25 cellular contexts compared by ENCODE assay signal in genomic region chr16:26952411-26952810, GRCh38.
"Had no signal": no experiment of that assay in that cellular context is flagged by ENCODE, and none has a peak within 500 bp of the region (broad histone marks: within the 10 kb centered on the region; RNA-seq: fewer than 3 reads in every experiment).

No MANE protein-coding gene starts in this region.

- H3K27ac Mint-ChIP-seq: activated B cell treated with CpG ODN at 0.5 μM for 24 hours; activated CD4-positive, alpha-beta T cell treated with anti-CD3 and anti-CD28 coated beads for 36 hours; activated naive CD8-positive, alpha-beta T cell treated with anti-CD3 and anti-CD28 coated beads for 36 hours; naive B cell; type B pancreatic cell had no signal

- H3K9me3 ChIP-seq: breast epithelium, esophagus muscularis mucosa, lower lobe of right lung, spleen, testis, vagina had no signal

- H3K4me3 Mint-ChIP-seq: activated B cell treated with CpG ODN at 0.5 μM for 24 hours; activated CD4-positive, alpha-beta T cell treated with anti-CD3 and anti-CD28 coated beads for 36 hours; activated naive CD8-positive, alpha-beta T cell treated with anti-CD3 and anti-CD28 coated beads for 36 hours; central memory CD8-positive, alpha-beta T cell; naive B cell; neural crest cell; type B pancreatic cell had no signal

- H3K36me3 Mint-ChIP-seq: activated naive CD8-positive, alpha-beta T cell treated with anti-CD3 and anti-CD28 coated beads for 36 hours; naive B cell; type B pancreatic cell had no signal

- H3K36me3 ChIP-seq: breast epithelium, esophagus muscularis mucosa, lower lobe of right lung, spleen, vagina had no signal

- H3K9me3 Mint-ChIP-seq: activated B cell treated with CpG ODN at 0.5 μM for 24 hours; activated naive CD8-positive, alpha-beta T cell treated with anti-CD3 and anti-CD28 coated beads for 36 hours; central memory CD8-positive, alpha-beta T cell; type B pancreatic cell had no signal

- H3K4me3 ChIP-seq: breast epithelium, esophagus muscularis mucosa, lower lobe of right lung, spleen, testis, vagina had no signal

- H3K4me1 Mint-ChIP-seq: activated B cell treated with CpG ODN at 0.5 μM for 24 hours; activated CD4-positive, alpha-beta T cell treated with anti-CD3 and anti-CD28 coated beads for 36 hours; activated naive CD8-positive, alpha-beta T cell treated with anti-CD3 and anti-CD28 coated beads for 36 hours; central memory CD8-positive, alpha-beta T cell; naive B cell; neural crest cell had no signal

- DNase-seq: activated B cell treated with CpG ODN at 0.5 μM for 24 hours; activated CD4-positive, alpha-beta T cell treated with anti-CD3 and anti-CD28 coated beads for 36 hours; activated CD4-positive, alpha-beta T cell treated with anti-CD3 and anti-CD28 coated beads, Interleukin-2, amount 50 U/mL, for 48 hours; activated naive CD4-positive, alpha-beta T cell treated with Interleukin-2 at 50 U/mL for 16 hours; activated naive CD8-positive, alpha-beta T cell treated with anti-CD3 and anti-CD28 coated beads for 36 hours; activated T-cell treated with anti-CD3 and anti-CD28 coated beads, Interleukin-2, amount 50 U/mL, for 48 hours; effector memory CD4-positive, alpha-beta T cell; head of caudate nucleus; hypothalamus; kidney; lower lobe of right lung; naive B cell; posterior cingulate gyrus; retina; spleen; stimulated activated CD4-positive, alpha-beta T cell treated with anti-CD3 and anti-CD28 coated beads, Interleukin-4, amount 100 ng/mL, for 1 hour; stimulated activated naive CD4-positive, alpha-beta T cell; T1000; testis had no signal

- H3K4me1 ChIP-seq: breast epithelium, esophagus muscularis mucosa, lower lobe of right lung, spleen, testis, vagina had no signal

- H3K27ac ChIP-seq: breast epithelium, esophagus muscularis mucosa, lower lobe of right lung, spleen, testis, vagina had no signal

- H3K27me3 ChIP-seq: breast epithelium, testis, vagina had no signal
